Comparison of ENCODE assay signal across 9 cellular contexts in genomic region chr2:53987336-53987921, GRCh38. TPM values are rescaled to one million over a fixed set of nuclear protein-coding genes. Genes with fewer than 3 reads are reported as not detected.
DNase-seq lines count a peak whose midpoint lies in the region; ATAC-seq and TF ChIP-seq lines count a peak whose summit lies in the region.
"Had no signal": no experiment of that assay in that cellular context is flagged by ENCODE, and none has a peak within 500 bp of the region (broad histone marks: within the 10 kb centered on the region; RNA-seq: fewer than 3 reads in every experiment).

No MANE protein-coding gene starts in this region.

- H3K9me3 Mint-ChIP-seq in activated naive CD8-positive, alpha-beta T cell (ENCODE audit: low read depth) = no peaks in the 10 kb centered on the region
- H3K9me3 Mint-ChIP-seq: IgD-negative memory B cell had no signal

- peaks cover 12% of the 10 kb centered on the region for H3K79me1 ChIP-seq in mesenchymal stem cell (replicated peaks; ENCODE audit: low read length, poor library complexity, severe bottlenecking)

- H3K27ac ChIP-seq in mesenchymal stem cell (ENCODE audit: low read length, poor library complexity, severe bottlenecking) = no peak overlapping the region
- no peak overlapping the region for H3K27ac ChIP-seq in foreskin keratinocyte
- H3K27ac ChIP-seq in tibial nerve = no peak overlapping the region

- no peak overlapping the region for H3K23ac ChIP-seq in mesenchymal stem cell (ENCODE audit: low read length in 2 of 2)

- peaks cover 12% of the 10 kb centered on the region for H3K36me3 Mint-ChIP-seq in activated naive CD8-positive, alpha-beta T cell

- no peak overlapping the region for H3K18ac ChIP-seq in mesenchymal stem cell (ENCODE audit: low read depth in 1 of 2, low read length in 2 of 2)

- TF ChIP-seq CTCF in foreskin keratinocyte (conservative IDR thresholded peaks at IDR 0.05) = no peak
- TF ChIP-seq CTCF in tibial nerve (IDR thresholded peaks at IDR 0.05) = no peak

- no peak overlapping the region for H3K4me2 ChIP-seq in mesenchymal stem cell (ENCODE audit: low read length, poor library complexity, severe bottlenecking)

- TF ChIP-seq POLR2A in tibial nerve (IDR thresholded peaks at IDR 0.05) = no peak

- no peak overlapping the region for H3K14ac ChIP-seq in mesenchymal stem cell (ENCODE audit: low read length in 2 of 2)

- H3K27me3 ChIP-seq in mesenchymal stem cell (ENCODE audit: control insufficient read depth in 1 of 2, insufficient read depth in 1 of 2, low read length in 2 of 2) = no peaks in the 10 kb centered on the region
- H3K27me3 ChIP-seq in foreskin keratinocyte = no peaks in the 10 kb centered on the region
- no peaks in the 10 kb centered on the region for H3K27me3 ChIP-seq in tibial nerve

- H3K9me3 ChIP-seq in mesenchymal stem cell (ENCODE audit: control insufficient read depth, low read length) (no peaks in the 10 kb centered on the region), tibial nerve (no peaks in the 10 kb centered on the region)

- H2AFZ ChIP-seq in mesenchymal stem cell (ENCODE audit: low read depth, low read length) = no peak overlapping the region

- TF ChIP-seq EP300 in tibial nerve (IDR thresholded peaks at IDR 0.05) = no peak

- no peak overlapping the region for H4K8ac ChIP-seq in mesenchymal stem cell (ENCODE audit: low read length)

- no peak overlapping the region for H4K91ac ChIP-seq in mesenchymal stem cell (ENCODE audit: low read length)

- H2BK120ac ChIP-seq in mesenchymal stem cell (ENCODE audit: low read depth, low read length) = no peak overlapping the region

- H3K4me3 Mint-ChIP-seq in activated naive CD8-positive, alpha-beta T cell = no peak overlapping the region

- no peak overlapping the region for H2BK5ac ChIP-seq in mesenchymal stem cell (ENCODE audit: low read depth, low read length, poor library complexity, severe bottlenecking)

- peak overlapping the region; percentile 46 for H3K27ac Mint-ChIP-seq in activated naive CD8-positive, alpha-beta T cell

- H3K27me3 Mint-ChIP-seq in activated naive CD8-positive, alpha-beta T cell = no peaks in the 10 kb centered on the region
- H3K27me3 Mint-ChIP-seq: IgD-negative memory B cell had no signal

- no peak overlapping the region for H3K4ac ChIP-seq in mesenchymal stem cell (ENCODE audit: low read depth in 1 of 2, low read length in 2 of 2)

- peaks cover 32% of the 10 kb centered on the region for H3K4me1 Mint-ChIP-seq in activated naive CD8-positive, alpha-beta T cell (ENCODE audit: low read depth)

- no peaks in the 10 kb centered on the region for H3K4me1 ChIP-seq in mesenchymal stem cell (ENCODE audit: control insufficient read depth, insufficient read depth, low read depth, low read length)
- no peaks in the 10 kb centered on the region for H3K4me1 ChIP-seq in foreskin keratinocyte
- peaks cover 0 to 13% (median 0%) of the 10 kb centered on the region in 4 donors for H3K4me1 ChIP-seq in tibial nerve

- WGBS in mesenchymal stem cell = no CpG with 5 or more reads among the region's 1 CpG
- 11 to 35% methylated on average over 1 of the region's 1 CpG for WGBS in tibial nerve, 2 donors

- no peak overlapping the region for H2AK5ac ChIP-seq in mesenchymal stem cell (ENCODE audit: low read length, severe bottlenecking)

- no peak overlapping the region for H2BK15ac ChIP-seq in mesenchymal stem cell (ENCODE audit: low read depth, poor library complexity, severe bottlenecking)

- H3K4me3 ChIP-seq in mesenchymal stem cell (ENCODE audit: insufficient read depth in 1 of 2, low read depth in 1 of 2, low read length in 2 of 2) = no peak overlapping the region
- H3K4me3 ChIP-seq in tibial nerve = no peak overlapping the region

- DNase-seq in mesenchymal stem cell = peak; percentile 13
- DNase-seq in NCI-H187 treated with DMSO at 0.1 percent for 48 hours (lab: John Stamatoyannopoulos, UW) = no peak
- DNase-seq in foreskin keratinocyte = no peak
- DNase-seq in tibial nerve (ENCODE audit: low spot score in 2 of 2) = no peak

- H3K36me3 ChIP-seq in mesenchymal stem cell (ENCODE audit: control insufficient read depth in 1 of 2, insufficient read depth in 2 of 2, low read depth in 1 of 2, low read length in 2 of 2) = peaks cover 0 to 11% of the 10 kb centered on the region in 2 experiments
- H3K36me3 ChIP-seq in tibial nerve = peaks cover 0 to 29% (median 0%) of the 10 kb centered on the region in 3 donors

- H3K9ac ChIP-seq in mesenchymal stem cell (ENCODE audit: low read length) = peak overlapping the region; percentile 37

- H2BK12ac ChIP-seq in mesenchymal stem cell (ENCODE audit: low read length in 2 of 2) = no peak overlapping the region

- peak; percentile 60 for ATAC-seq in GM19025 (IDR thresholded peaks at IDR 0.05; ENCODE audit: low read depth, unreplicated experiment)
- ATAC-seq in HG03565 (IDR thresholded peaks at IDR 0.05; ENCODE audit: unreplicated experiment) = peak; percentile 69
- no peak for ATAC-seq in foreskin keratinocyte
- ATAC-seq in HG03139 (IDR thresholded peaks at IDR 0.05; ENCODE audit: unreplicated experiment) = no peak

RNA-seq across cellular contexts. Expression of gene PSME4, which starts 16.6 kb away (rescaled TPM):
- 27.0 TPM for polyA plus RNA-seq in mesenchymal stem cell (2013, experiment 1 of 2)
- 26.9 TPM for polyA plus RNA-seq in mesenchymal stem cell (2013, experiment 2 of 2)
- total RNA-seq in foreskin keratinocyte = 74.4 and 76.2 TPM in 2 replicates
- 47.3 and 51.8 TPM in 2 replicates for polyA plus RNA-seq in foreskin keratinocyte
- total RNA-seq in tibial nerve = 10 to 100 TPM; 32.4 to 50.6 (median 38.5) TPM

Comparison
In these comparisons a context has a peak if more than half of its experiments do, and no peak if none do; other contexts are left out.
1. ATAC-seq: peak in GM19025 (single experiment) and HG03565 (single experiment); none in foreskin keratinocyte (single experiment) and HG03139 (single experiment).